In the genomic region with DNA sequence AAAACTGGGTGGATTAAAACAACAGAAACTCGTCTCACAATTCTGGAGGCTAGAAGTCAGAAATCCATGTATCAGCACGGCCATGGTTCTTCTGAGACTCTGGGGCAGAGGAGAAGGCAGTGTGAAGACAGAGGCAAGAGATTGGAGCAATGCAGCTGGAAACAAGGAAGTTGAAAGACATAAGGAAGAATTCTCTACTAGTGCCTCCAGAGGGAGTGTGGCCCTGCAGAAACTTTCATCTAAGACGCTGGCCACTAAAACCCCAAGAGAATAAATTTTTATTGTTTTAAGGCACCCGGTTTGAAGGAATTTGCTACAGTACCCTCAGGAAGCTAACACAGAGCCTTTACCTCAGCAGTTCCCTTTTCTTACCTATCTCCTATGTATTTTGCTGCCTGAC, we compare ENCODE assay signal across 14 cellular contexts.
DNase-seq lines count a peak whose midpoint lies in the region; ATAC-seq and TF ChIP-seq lines count a peak whose summit lies in the region.
"Had no signal": no experiment of that assay in that cellular context is flagged by ENCODE, and none has a peak within 500 bp of the region (broad histone marks: within the 10 kb centered on the region; RNA-seq: fewer than 3 reads in every experiment).

No MANE protein-coding gene starts in this region.

- H3K27me3 Mint-ChIP-seq in endodermal cell (ENCODE audit: insufficient read depth): no peaks in the 10 kb centered on the region
- no peaks in the 10 kb centered on the region for H3K27me3 Mint-ChIP-seq in stimulated activated naive CD8-positive, alpha-beta T cell treated with anti-CD3 and anti-CD28 coated beads, Interleukin-15, amount 100 ng/mL, for 72 hours
- H3K27me3 Mint-ChIP-seq: B cell had no signal

- no TSS peak for BruUV-seq in PC-3 (replicated peaks; lab: Mats Ljungman, UMichigan)

- DNase-seq in H7 (peak; percentile 5), PC-3 (peak; percentile 52), endodermal cell (peak; percentile 60), upper lobe of right lung (no peak), NCI-H146 treated with DMSO at 0.1 percent for 48 hours (lab: John Stamatoyannopoulos, UW; ENCODE audit: unreplicated experiment) (no peak)
- DNase-seq in stimulated activated naive CD8-positive, alpha-beta T cell treated with anti-CD3 and anti-CD28 coated beads, Interleukin-15, amount 100 ng/mL, for 72 hours: no peak
- DNase-seq: mucosa of descending colon; NCI-H1930; psoas muscle; stimulated activated CD4-positive, alpha-beta T cell treated with anti-CD3 and anti-CD28 coated beads, Interleukin-2, amount 100 ng/mL, for 24 hours had no signal

- ATAC-seq in PC-3: peak; percentile 85
- ATAC-seq in upper lobe of right lung: no peak
- ATAC-seq in stimulated activated naive CD8-positive, alpha-beta T cell treated with anti-CD3 and anti-CD28 coated beads, Interleukin-15, amount 100 ng/mL, for 72 hours: no peak
- ATAC-seq in GM21529 (IDR thresholded peaks at IDR 0.05; ENCODE audit: unreplicated experiment): no peak
- ATAC-seq: mucosa of descending colon, psoas muscle had no signal

- intact Hi-C loops in PC-3 (cut with micrococcal nuclease): no loop called here
- intact Hi-C loops in upper lobe of right lung (cut with DNase I): no loop called here

- TF ChIP-seq CTCF in 22Rv1 (IDR thresholded peaks at IDR 0.05): peak; percentile 37
- peak; percentile 59 for TF ChIP-seq CTCF in PC-3 (conservative IDR thresholded peaks at IDR 0.05; ENCODE audit: low read depth, low read length)
- peak; percentile 69 for TF ChIP-seq CTCF in endodermal cell (conservative IDR thresholded peaks at IDR 0.05)
- no peak for TF ChIP-seq CTCF in upper lobe of right lung (IDR thresholded peaks at IDR 0.05)

- peak overlapping the region; percentile 76 for H2AFZ ChIP-seq in PC-3 (ENCODE audit: low read length)

- no peaks in the 10 kb centered on the region for H3F3A ChIP-seq in PC-3 (ENCODE audit: low read length, unreplicated experiment)

- no peaks in the 10 kb centered on the region for H3K27me3 ChIP-seq in H7 (ENCODE audit: control insufficient read depth, insufficient read depth, low read length)
- no peaks in the 10 kb centered on the region for H3K27me3 ChIP-seq in PC-3 (ENCODE audit: low read length)
- H3K27me3 ChIP-seq in endodermal cell (ENCODE audit: control insufficient read depth, insufficient read depth, low read length, poor library complexity, severe bottlenecking): no peaks in the 10 kb centered on the region
- no peaks in the 10 kb centered on the region for H3K27me3 ChIP-seq in upper lobe of right lung
- H3K27me3 ChIP-seq: esophagus muscularis mucosa had no signal

- H3K9ac ChIP-seq in PC-3 (ENCODE audit: low read length) (no peak overlapping the region), endodermal cell (ENCODE audit: extremely low read depth, low read length, poor library complexity, severe bottlenecking) (no peak overlapping the region)

- H3K4me1 Mint-ChIP-seq in endodermal cell: peaks cover 2% of the 10 kb centered on the region
- H3K4me1 Mint-ChIP-seq in stimulated activated naive CD8-positive, alpha-beta T cell treated with anti-CD3 and anti-CD28 coated beads, Interleukin-15, amount 100 ng/mL, for 72 hours: no peaks in the 10 kb centered on the region
- H3K4me1 Mint-ChIP-seq: B cell had no signal

- no peaks in the 10 kb centered on the region for H3K36me3 ChIP-seq in H7 (replicated peaks; ENCODE audit: control insufficient read depth, insufficient read depth, low read length)
- no peaks in the 10 kb centered on the region for H3K36me3 ChIP-seq in PC-3 (ENCODE audit: low read depth, low read length)
- H3K36me3 ChIP-seq in endodermal cell (ENCODE audit: control insufficient read depth, insufficient read depth, low read length): no peaks in the 10 kb centered on the region
- H3K36me3 ChIP-seq in upper lobe of right lung: no peaks in the 10 kb centered on the region
- H3K36me3 ChIP-seq: esophagus muscularis mucosa had no signal

- H3K36me3 Mint-ChIP-seq in endodermal cell (ENCODE audit: low read depth): no peaks in the 10 kb centered on the region

- WGBS in endodermal cell (ENCODE audit: insufficient coverage in 1 of 2, insufficient read length in 1 of 2), 2 experiments: 65 to 79% methylated on average over 3 to 4 of the region's 4 CpGs

- no peaks in the 10 kb centered on the region for H3K9me3 ChIP-seq in PC-3 (ENCODE audit: low read length)
- H3K9me3 ChIP-seq in endodermal cell (ENCODE audit: control insufficient read depth, low read length): peaks cover 6% of the 10 kb centered on the region
- H3K9me3 ChIP-seq in upper lobe of right lung: no peaks in the 10 kb centered on the region
- H3K9me3 ChIP-seq: psoas muscle had no signal

- no peak overlapping the region for H3K4me3 Mint-ChIP-seq in endodermal cell
- no peak overlapping the region for H3K4me3 Mint-ChIP-seq in stimulated activated naive CD8-positive, alpha-beta T cell treated with anti-CD3 and anti-CD28 coated beads, Interleukin-15, amount 100 ng/mL, for 72 hours
- H3K4me3 Mint-ChIP-seq: B cell had no signal

- no peaks in the 10 kb centered on the region for H3K79me2 ChIP-seq in PC-3 (ENCODE audit: low read length)

- H3K27ac ChIP-seq in 22Rv1 (no peak overlapping the region), PC-3 (ENCODE audit: low read length) (peak overlapping the region; percentile 13; the same call in 1 of the 2 replicates), endodermal cell (ENCODE audit: low read depth, low read length) (no peak overlapping the region), upper lobe of right lung (no peak overlapping the region)
- H3K27ac ChIP-seq: esophagus muscularis mucosa, psoas muscle had no signal

- no peaks in the 10 kb centered on the region for H3K9me2 ChIP-seq in PC-3 (replicated peaks; ENCODE audit: low read length)

- POLR2A ChIA-PET in PC-3 (lab: Charles Lee; ENCODE audit: unreplicated experiment): no interaction called here

- H3K4me1 ChIP-seq in PC-3 (ENCODE audit: insufficient read depth, low read length): peaks cover 14% of the 10 kb centered on the region
- peaks cover 3% of the 10 kb centered on the region for H3K4me1 ChIP-seq in endodermal cell (ENCODE audit: control insufficient read depth, insufficient read depth, low read length)
- no peaks in the 10 kb centered on the region for H3K4me1 ChIP-seq in upper lobe of right lung
- H3K4me1 ChIP-seq: esophagus muscularis mucosa had no signal

- H3K27ac Mint-ChIP-seq in endodermal cell: no peak overlapping the region
- no peak overlapping the region for H3K27ac Mint-ChIP-seq in stimulated activated naive CD8-positive, alpha-beta T cell treated with anti-CD3 and anti-CD28 coated beads, Interleukin-15, amount 100 ng/mL, for 72 hours
- H3K27ac Mint-ChIP-seq: B cell had no signal

- CTCF ChIA-PET in PC-3 (lab: Charles Lee): interaction anchor here (0.6 to 0.7 kb wide), 2 partner anchors 175 to 688 kb away, joined by 3 to 4 read pairs; no protein-coding TSS in a partner anchor

- H3K4me2 ChIP-seq in PC-3 (ENCODE audit: low read length): no peak overlapping the region

- H3K4me3 ChIP-seq in H7 (ENCODE audit: insufficient read depth, low read depth, low read length) (no peak overlapping the region), PC-3 (ENCODE audit: low read length) (no peak overlapping the region), endodermal cell (ENCODE audit: low read length) (no peak overlapping the region), upper lobe of right lung (no peak overlapping the region)
- H3K4me3 ChIP-seq: esophagus muscularis mucosa, mucosa of descending colon, psoas muscle had no signal

- H4K20me1 ChIP-seq in PC-3 (ENCODE audit: low read length): no peaks in the 10 kb centered on the region

- no peaks in the 10 kb centered on the region for H3K9me3 Mint-ChIP-seq in endodermal cell
- peaks cover 0 to 3% of the 10 kb centered on the region in 2 donors for H3K9me3 Mint-ChIP-seq in stimulated activated naive CD8-positive, alpha-beta T cell treated with anti-CD3 and anti-CD28 coated beads, Interleukin-15, amount 100 ng/mL, for 72 hours

Comparison
In these comparisons a context has a peak if more than half of its experiments do, and no peak if none do; other contexts are left out.
1. DNase-seq: peak in H7 (single experiment), PC-3 (single experiment) and endodermal cell (single experiment); none in upper lobe of right lung (single experiment), NCI-H146 treated with DMSO at 0.1 percent for 48 hours (single experiment) and stimulated activated naive CD8-positive, alpha-beta T cell treated with anti-CD3 and anti-CD28 coated beads, Interleukin-15, amount 100 ng/mL, for 72 hours (0 of 2).